ENCODE assay signal across 14 cellular contexts in genomic region chr6:88840289-88840688, GRCh38.
DNase-seq lines count a peak whose midpoint lies in the region; ATAC-seq and TF ChIP-seq lines count a peak whose summit lies in the region.
"Had no signal": no experiment of that assay in that cellular context is flagged by ENCODE, and none has a peak within 500 bp of the region (broad histone marks: within the 10 kb centered on the region; RNA-seq: fewer than 3 reads in every experiment).

No MANE protein-coding gene starts in this region.

- H3K27me3 ChIP-seq in gastroesophageal sphincter: no peaks in the 10 kb centered on the region
- H3K27me3 ChIP-seq in right lobe of liver: no peaks in the 10 kb centered on the region
- H3K27me3 ChIP-seq: BE2C had no signal

- TF ChIP-seq EP300 in gastroesophageal sphincter (IDR thresholded peaks at IDR 0.05): no peak

- no peak for TF ChIP-seq POLR2A in gastroesophageal sphincter (IDR thresholded peaks at IDR 0.05)
- no peak for TF ChIP-seq POLR2A in right lobe of liver (IDR thresholded peaks at IDR 0.05)

- H3K4me1 ChIP-seq in gastroesophageal sphincter (peaks cover 4 to 36% (median 8%) of the 10 kb centered on the region in 3 donors), right lobe of liver (peaks cover 0 to 21% (median 5%) of the 10 kb centered on the region in 4 donors)
- H3K4me1 ChIP-seq: BE2C, HAP-1 had no signal

- WGBS in gastroesophageal sphincter (ENCODE audit: low coverage in 1 of 2), 2 donors: 76 to 87% methylated on average over 6 of the region's 7 CpGs
- 44% methylated on average over 7 of the region's 7 CpGs for WGBS in right lobe of liver (ENCODE audit: insufficient coverage, low coverage, low lambda C conversion rate, missing lambda C conversion rate)

- H3K27ac ChIP-seq in 22Rv1 (peak overlapping the region; percentile 41), VCaP (peak overlapping the region; percentile 83), gastroesophageal sphincter (peak overlapping the region in 3 of 4 donors; percentile 51 to 79 (median 69)), right lobe of liver (peak overlapping the region; percentile 41 to 92 (median 66))
- H3K27ac ChIP-seq: C4-2B had no signal

- intact Hi-C loops in right lobe of liver (cut with DNase I): no loop called here

- no peak for TF ChIP-seq CTCF in 22Rv1 (IDR thresholded peaks at IDR 0.05)
- TF ChIP-seq CTCF in VCaP (conservative IDR thresholded peaks at IDR 0.05): no peak
- no peak for TF ChIP-seq CTCF in gastroesophageal sphincter (IDR thresholded peaks at IDR 0.05)
- TF ChIP-seq CTCF in right lobe of liver (IDR thresholded peaks at IDR 0.05): no peak

- H3K9me3 ChIP-seq in gastroesophageal sphincter: no peaks in the 10 kb centered on the region
- peaks cover 0 to 3% (median 0%) of the 10 kb centered on the region in 4 donors for H3K9me3 ChIP-seq in right lobe of liver
- H3K9me3 ChIP-seq: BE2C had no signal

- no peak for DNase-seq in right lobe of liver
- no peak for DNase-seq in cerebellar cortex (ENCODE audit: low spot score)
- no peak for DNase-seq in stimulated activated CD4-positive, alpha-beta T cell treated with anti-CD3 and anti-CD28 coated beads, Interleukin-15, amount 100 ng/mL, for 24 hours
- no peak for DNase-seq in UCSD-AML1 (lab: John Stamatoyannopoulos, UW; ENCODE audit: unreplicated experiment)
- DNase-seq in activated T-cell treated with anti-CD3 and anti-CD28 coated beads, Interleukin-2, amount 50 U/mL, for 4 hours: no peak
- DNase-seq: BE2C; CD4-positive, alpha-beta memory T cell; DMS79 had no signal

- H3K9me3 Mint-ChIP-seq in activated T-cell treated with anti-CD3 and anti-CD28 coated beads, Interleukin-2, amount 50 U/mL, for 4 hours: peaks cover 9% of the 10 kb centered on the region

- H3K36me3 Mint-ChIP-seq in activated T-cell treated with anti-CD3 and anti-CD28 coated beads, Interleukin-2, amount 50 U/mL, for 4 hours (ENCODE audit: insufficient read depth): peaks cover 57% of the 10 kb centered on the region

- H3K36me3 ChIP-seq in gastroesophageal sphincter (no peaks in the 10 kb centered on the region), right lobe of liver (no peaks in the 10 kb centered on the region)
- H3K36me3 ChIP-seq: BE2C, HAP-1 had no signal

- H3K4me3 Mint-ChIP-seq in activated T-cell treated with anti-CD3 and anti-CD28 coated beads, Interleukin-2, amount 50 U/mL, for 4 hours: no peak overlapping the region
- H3K4me3 Mint-ChIP-seq: CD4-positive, alpha-beta memory T cell had no signal

- ATAC-seq in gastroesophageal sphincter (no peak), right lobe of liver (peak; percentile 47 to 65 (median 50))
- no peak for ATAC-seq in activated T-cell treated with anti-CD3 and anti-CD28 coated beads, Interleukin-2, amount 50 U/mL, for 4 hours

- H3K4me3 ChIP-seq in gastroesophageal sphincter (no peak overlapping the region), right lobe of liver (peak overlapping the region in 1 of 3 donors; percentile 4)
- H3K4me3 ChIP-seq: GM12878, HAP-1 had no signal

- H3K4me1 Mint-ChIP-seq in activated T-cell treated with anti-CD3 and anti-CD28 coated beads, Interleukin-2, amount 50 U/mL, for 4 hours (ENCODE audit: low read depth): no peaks in the 10 kb centered on the region

- H3K27me3 Mint-ChIP-seq in activated T-cell treated with anti-CD3 and anti-CD28 coated beads, Interleukin-2, amount 50 U/mL, for 4 hours (ENCODE audit: low read depth): no peaks in the 10 kb centered on the region
- H3K27me3 Mint-ChIP-seq: CD4-positive, alpha-beta memory T cell had no signal

Comparison
In these comparisons a context has a peak if more than half of its experiments do, and no peak if none do; other contexts are left out.
1. ATAC-seq: peak in right lobe of liver (4 of 4); none in gastroesophageal sphincter (single experiment) and activated T-cell treated with anti-CD3 and anti-CD28 coated beads, Interleukin-2, amount 50 U/mL, for 4 hours (0 of 2).
2. Peak in every context shown above with its lines, with median percentiles within 50 percentile points of each other: H3K27ac ChIP-seq.